Comparison of ENCODE assay signal across 8 cellular contexts in the genomic region with DNA sequence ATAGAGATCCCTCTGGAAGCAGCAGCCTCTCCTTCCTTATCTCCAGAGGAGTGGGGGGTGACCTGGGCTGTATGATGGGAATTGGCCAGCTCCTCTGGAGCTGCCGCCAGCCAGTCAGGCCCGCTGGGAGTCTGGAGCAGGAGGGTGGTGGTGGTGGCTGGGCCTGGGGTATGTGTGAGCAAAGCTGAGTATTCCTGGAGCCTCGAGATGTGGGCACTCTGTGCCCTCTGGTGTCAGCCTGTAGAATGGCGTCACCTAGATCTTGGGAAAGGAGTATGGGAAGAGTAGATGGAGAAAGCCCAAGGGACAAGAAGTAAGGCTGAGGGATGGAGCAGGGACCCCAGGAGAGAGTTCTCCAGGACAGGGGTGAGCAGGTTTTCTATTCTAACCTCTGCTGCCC. TPM values are rescaled to one million over a fixed set of nuclear protein-coding genes. Genes with fewer than 3 reads are reported as not detected.
DNase-seq lines count a peak whose midpoint lies in the region; ATAC-seq, FAIRE-seq and TF ChIP-seq lines count a peak whose summit lies in the region.

No MANE protein-coding gene starts in this region.

- ATAC-seq in pancreas = peak in 3 of 4 donors; percentile 55 to 62 (median 61)
- ATAC-seq in HG03354 (IDR thresholded peaks at IDR 0.05; ENCODE audit: poor library complexity, severe bottlenecking, unreplicated experiment) = no peak
- no peak for ATAC-seq in GM21723 (IDR thresholded peaks at IDR 0.05; ENCODE audit: unreplicated experiment)

- H4K20me1 ChIP-seq in mammary epithelial cell (ENCODE audit: insufficient read depth, low read length) = no peaks in the 10 kb centered on the region

- no peaks in the 10 kb centered on the region for H3K36me3 ChIP-seq in MG63
- H3K36me3 ChIP-seq in mammary epithelial cell (ENCODE audit: insufficient read depth, low read length) = no peaks in the 10 kb centered on the region
- H3K36me3 ChIP-seq in pancreas = no peaks in the 10 kb centered on the region

- in situ Hi-C loops in mammary epithelial cell (cut with MboI; ENCODE audit: low sequenced_read_pairs in 2 of 2) = loop anchor here in 1 of 2 donors (5.0 to 25.0 kb wide), 2 partner anchors 59 to 329 kb away; a partner anchor contains a TSS

- DNase-seq in NCI-H524 (lab: John Stamatoyannopoulos, UW) = peak; percentile 9 to 49
- DNase-seq in NCI-H524 treated with DMSO at 0.1 percent for 48 hours (lab: John Stamatoyannopoulos, UW) = no peak
- peak; percentile 38 for DNase-seq in MG63
- DNase-seq in mammary epithelial cell = peak; percentile 56
- no peak for DNase-seq in pancreas
- no peak for DNase-seq in NCI-H345 treated with DMSO at 0.1 percent for 48 hours (lab: John Stamatoyannopoulos, UW; ENCODE audit: unreplicated experiment)

- TF ChIP-seq CTCF in mammary epithelial cell (conservative IDR thresholded peaks at IDR 0.05 in 1 of 2, IDR thresholded peaks at IDR 0.05 in 1 of 2; ENCODE audit: extremely low read depth in 1 of 2, insufficient read depth in 1 of 2, low read depth in 1 of 2, low read length in 2 of 2) = peak; percentile 62 to 84
- peak in 1 of 4 donors; percentile 17 for TF ChIP-seq CTCF in pancreas (IDR thresholded peaks at IDR 0.05)

- 33% methylated on average over 4 of the region's 4 CpGs for WGBS in mammary epithelial cell (ENCODE audit: low coverage, missing lambda C conversion rate)
- WGBS in pancreas, 2 donors = 65 to 68% methylated on average over 4 of the region's 4 CpGs

- no TSS peak for BruUV-seq in mammary epithelial cell (replicated peaks; lab: Mats Ljungman, UMichigan)

- H3K27ac ChIP-seq in mammary epithelial cell (ENCODE audit: insufficient read depth, low read depth, low read length) = no peak overlapping the region
- H3K27ac ChIP-seq in pancreas = no peak overlapping the region

- H3K79me2 ChIP-seq in mammary epithelial cell (ENCODE audit: insufficient read depth, low read length) = no peaks in the 10 kb centered on the region

- dilution Hi-C loops in mammary epithelial cell (cut with HindIII; ENCODE audit: low sequenced_read_pairs) = no loop called here

- no peak overlapping the region for H2AFZ ChIP-seq in mammary epithelial cell (ENCODE audit: low read depth, low read length)

- H3K9me3 ChIP-seq in MG63 = no peaks in the 10 kb centered on the region
- no peaks in the 10 kb centered on the region for H3K9me3 ChIP-seq in mammary epithelial cell (replicated peaks; ENCODE audit: insufficient read depth, low read length)
- H3K9me3 ChIP-seq in pancreas = no peaks in the 10 kb centered on the region

- no peak for FAIRE-seq in pancreas (lab: Jason Lieb, UNC)

- H3K4me3 ChIP-seq in MG63 (no peak overlapping the region), mammary epithelial cell (replicated peaks in 1 of 3; ENCODE audit: insufficient read depth in 1 of 3, low read depth in 2 of 3, low read length in 3 of 3) (no peak overlapping the region), pancreas (no peak overlapping the region)

- no peak overlapping the region for H3K9ac ChIP-seq in mammary epithelial cell (ENCODE audit: insufficient read depth, low read length)

- no peak overlapping the region for H3K4me2 ChIP-seq in mammary epithelial cell (ENCODE audit: insufficient read depth, low read depth, low read length)

- H3K27me3 ChIP-seq in MG63 (no peaks in the 10 kb centered on the region), mammary epithelial cell (ENCODE audit: insufficient read depth, low read length) (no peaks in the 10 kb centered on the region), pancreas (no peaks in the 10 kb centered on the region)

- intact Hi-C loops in mammary epithelial cell (cut with micrococcal nuclease) = loop anchor here (1.0 to 5.0 kb wide), 6 partner anchors 40 to 329 kb away; a partner anchor contains a TSS
- intact Hi-C loops in pancreas (cut with DNase I) = no loop called here

- CTCF ChIA-PET in mammary epithelial cell (lab: Charles Lee; ENCODE audit: low non-redundant PET) = interaction anchor here (0.8 to 1.0 kb wide), 2 partner anchors 8 to 62 kb away, joined by 4 read pairs; no protein-coding TSS in a partner anchor

- H3K4me1 ChIP-seq in mammary epithelial cell (ENCODE audit: insufficient read depth, low read length) = peaks cover 15% of the 10 kb centered on the region
- H3K4me1 ChIP-seq in pancreas = no peaks in the 10 kb centered on the region

RNA-seq across cellular contexts. Expression of a gene that starts 16.0 kb away (rescaled TPM):
- total RNA-seq in MG63 (2014; rRNA removed; shearing (Covaris generic); ENCODE audit: low replicate concordance) = not detected in 2 replicates
- total RNA-seq in mammary epithelial cell (10 to 100 TPM in 1 of 2 donors, 1 to 10 TPM in 1; 8.7 to 10.3 TPM), pancreas (1 to 10 TPM; 2.5 to 9.9 (median 4.4) TPM)
- polyA plus RNA-seq in mammary epithelial cell (7.4 TPM), pancreas (1 to 10 TPM; 3.6 to 4.3 TPM)
- polyA minus RNA-seq in mammary epithelial cell = 6.4 TPM

RNA-seq across cellular contexts. Expression of a gene that starts 49.5 kb away (rescaled TPM):
- total RNA-seq in MG63 (2014; rRNA removed; shearing (Covaris generic); ENCODE audit: low replicate concordance) = not detected in 2 replicates
- total RNA-seq in mammary epithelial cell (not detected), pancreas (not detected)
- polyA plus RNA-seq in mammary epithelial cell (0.10 TPM), pancreas (under 1 TPM; 0.11 to 0.14 TPM)
- 1.2 TPM for polyA minus RNA-seq in mammary epithelial cell

Comparison
In these comparisons a context has a peak if more than half of its experiments do, and no peak if none do; other contexts are left out.
1. DNase-seq: peak in NCI-H524 (2 of 2), MG63 (single experiment) and mammary epithelial cell (single experiment); none in NCI-H524 treated with DMSO at 0.1 percent for 48 hours (single experiment), pancreas (0 of 6) and NCI-H345 treated with DMSO at 0.1 percent for 48 hours (single experiment).
2. ATAC-seq: peak in pancreas (3 of 4); none in HG03354 (single experiment) and GM21723 (single experiment).